Comparison of ENCODE assay signal across 23 cellular contexts in genomic region chr5:6384856-6385255, GRCh38.
"Had no signal": no experiment of that assay in that cellular context is flagged by ENCODE, and none has a peak within 500 bp of the region (broad histone marks: within the 10 kb centered on the region; RNA-seq: fewer than 3 reads in every experiment).

No MANE protein-coding gene starts in this region.

- H3K4me1 Mint-ChIP-seq: immature natural killer cell; naive B cell; natural killer cell; nephron progenitor cell; neural progenitor cell; stimulated activated memory B cell treated with anti-CD40 and anti-IgM and Interleukin-4, amounts not matched to agents 10 μg/mL and 1 μg/mL and 100 μg/mL, for 72 hours had no signal

- H3K4me1 ChIP-seq: left ventricle myocardium inferior, neural progenitor cell, parathyroid adenoma, psoas muscle, right lobe of liver, tibial nerve, upper lobe of right lung had no signal

- DNase-seq: hypothalamus; immature natural killer cell; left ventricle myocardium inferior; mesendoderm; naive B cell; natural killer cell; nephron progenitor cell; psoas muscle; right lobe of liver; stimulated activated CD4-positive, alpha-beta T cell treated with anti-CD3 and anti-CD28 coated beads, Interleukin-1b, Interleukin-23, amount 100 ng/mL, for 48 hours; stimulated activated CD4-positive, alpha-beta T cell treated with anti-CD3 and anti-CD28 coated beads, Interleukin-2, amount 100 ng/mL, for 48 hours; stimulated activated CD4-positive, alpha-beta T cell treated with anti-CD3 and anti-CD28 coated beads, Interleukin-4, amount 100 ng/mL, for 4 hours; stimulated activated CD8-positive, alpha-beta memory T cell treated with anti-CD3 and anti-CD28 coated beads, Interleukin-4, amount 100 ng/mL, for 48 hours; stimulated activated naive CD4-positive, alpha-beta T cell treated with Interleukin-2 at 50 U/mL for 16 hours; stimulated activated naive CD8-positive, alpha-beta T cell treated with anti-CD3 and anti-CD28 coated beads, Interleukin-15, amount 100 ng/mL, for 72 hours; upper lobe of right lung had no signal

- H3K9me3 Mint-ChIP-seq: immature natural killer cell; mesothelial cell of epicardium; natural killer cell; nephron progenitor cell; neural progenitor cell; stimulated activated memory B cell treated with anti-CD40 and anti-IgM and Interleukin-4, amounts not matched to agents 10 μg/mL and 1 μg/mL and 100 μg/mL, for 72 hours; stimulated activated naive CD8-positive, alpha-beta T cell treated with anti-CD3 and anti-CD28 coated beads, Interleukin-15, amount 100 ng/mL, for 72 hours had no signal

- H3K9ac ChIP-seq: neural progenitor cell, parathyroid adenoma had no signal

- H3K4me3 Mint-ChIP-seq: immature natural killer cell; mesothelial cell of epicardium; naive B cell; natural killer cell; nephron progenitor cell; neural progenitor cell; stimulated activated memory B cell treated with anti-CD40 and anti-IgM and Interleukin-4, amounts not matched to agents 10 μg/mL and 1 μg/mL and 100 μg/mL, for 72 hours; stimulated activated naive CD8-positive, alpha-beta T cell treated with anti-CD3 and anti-CD28 coated beads, Interleukin-15, amount 100 ng/mL, for 72 hours had no signal

- H3K27me3 ChIP-seq: neural progenitor cell, right lobe of liver had no signal

- ATAC-seq: natural killer cell; psoas muscle; right lobe of liver; stimulated activated memory B cell treated with anti-CD40 and anti-IgM and Interleukin-4, amounts not matched to agents 10 μg/mL and 1 μg/mL and 100 μg/mL, for 72 hours; stimulated activated naive CD8-positive, alpha-beta T cell treated with anti-CD3 and anti-CD28 coated beads, Interleukin-15, amount 100 ng/mL, for 72 hours; upper lobe of right lung had no signal

- H3K36me3 Mint-ChIP-seq: immature natural killer cell, mesothelial cell of epicardium, naive B cell, natural killer cell, neural progenitor cell had no signal

- H3K4me2 ChIP-seq: neural progenitor cell, smooth muscle cell had no signal

- H3K79me2 ChIP-seq: parathyroid adenoma had no signal

- H3K27ac Mint-ChIP-seq: immature natural killer cell; mesothelial cell of epicardium; naive B cell; natural killer cell; nephron progenitor cell; neural progenitor cell; stimulated activated memory B cell treated with anti-CD40 and anti-IgM and Interleukin-4, amounts not matched to agents 10 μg/mL and 1 μg/mL and 100 μg/mL, for 72 hours; stimulated activated naive CD8-positive, alpha-beta T cell treated with anti-CD3 and anti-CD28 coated beads, Interleukin-15, amount 100 ng/mL, for 72 hours had no signal

- H3K9me3 ChIP-seq: left ventricle myocardium inferior, psoas muscle, right lobe of liver, tibial nerve, upper lobe of right lung had no signal

- H2AFZ ChIP-seq: neural progenitor cell, parathyroid adenoma had no signal

- H3K36me3 ChIP-seq: left ventricle myocardium inferior, neural progenitor cell, right lobe of liver, tibial nerve, upper lobe of right lung had no signal

- H3K4me3 ChIP-seq: left ventricle myocardium inferior, lung, neural progenitor cell, psoas muscle, right lobe of liver, smooth muscle cell, tibial nerve, upper lobe of right lung had no signal

- H3K27ac ChIP-seq: left ventricle myocardium inferior, neural progenitor cell, parathyroid adenoma, psoas muscle, right lobe of liver, tibial nerve, upper lobe of right lung had no signal
